18 cellular contexts compared by ENCODE assay signal in genomic region chr6:37919417-37920157, GRCh38.
A peak's percentile ranks its signal among the peaks of the same experiment; 100 is the strongest.
DNase-seq lines count a peak whose midpoint lies in the region; ATAC-seq and TF ChIP-seq lines count a peak whose summit lies in the region.
"Had no signal": no experiment of that assay in that cellular context is flagged by ENCODE, and none has a peak within 500 bp of the region (broad histone marks: within the 10 kb centered on the region; RNA-seq: fewer than 3 reads in every experiment).

No MANE protein-coding gene starts in this region.

- intact Hi-C loops in IMR-90 (cut with micrococcal nuclease): no loop called here

- 0 out of 2 replicates have a peak overlapping the region, but pooled peaks have one; percentile 73 for H3K23ac ChIP-seq in IMR-90 (ENCODE audit: low read depth, low read length)

- H3K9me3 Mint-ChIP-seq in chondrocyte (ENCODE audit: low read depth): no peaks in the 10 kb centered on the region

- H2AFZ ChIP-seq in IMR-90 (replicated peaks; ENCODE audit: low read length, poor library complexity): no peak overlapping the region
- no peak overlapping the region for H2AFZ ChIP-seq in hepatocyte

- no peaks in the 10 kb centered on the region for H3K9me3 ChIP-seq in IMR-90 (ENCODE audit: control insufficient read depth, insufficient read depth, low read length)
- H3K9me3 ChIP-seq in hepatocyte (ENCODE audit: low read depth): no peaks in the 10 kb centered on the region

- no peak overlapping the region for H3K4me3 Mint-ChIP-seq in chondrocyte (ENCODE audit: unreplicated experiment)
- H3K4me3 Mint-ChIP-seq: nephron had no signal

- peaks cover 20% of the 10 kb centered on the region for H3K9me1 ChIP-seq in IMR-90 (ENCODE audit: insufficient read depth, low read length)

- H3K4me2 ChIP-seq in IMR-90 (ENCODE audit: low read depth, low read length): peak overlapping the region; percentile 51; the same call in 1 of the 2 replicates
- H3K4me2 ChIP-seq in hepatocyte: no peak overlapping the region

- peaks cover 37% of the 10 kb centered on the region for H3K4me1 Mint-ChIP-seq in chondrocyte (ENCODE audit: low read depth)

- H3K79me2 ChIP-seq in hepatocyte: peaks cover 99% of the 10 kb centered on the region

- POLR2A ChIA-PET in IMR-90 (lab: Charles Lee; ENCODE audit: unreplicated experiment): interaction anchor here (0.8 kb wide), 1 partner anchor 101 kb away, joined by 3 read pairs; no protein-coding TSS in a partner anchor

- H3K27me3 Mint-ChIP-seq in chondrocyte (ENCODE audit: low read depth): no peaks in the 10 kb centered on the region

- no peak for TF ChIP-seq RAD21 in IMR-90 (IDR thresholded peaks at IDR 0.05; ENCODE audit: low read length)

- no TSS peak for BruUV-seq in IMR-90 (replicated peaks; lab: Mats Ljungman, UMichigan)

- peaks cover 9% of the 10 kb centered on the region for H3K4me1 ChIP-seq in IMR-90 (ENCODE audit: control insufficient read depth, insufficient read depth, low read length)
- no peaks in the 10 kb centered on the region for H3K4me1 ChIP-seq in hepatocyte (ENCODE audit: insufficient read depth)
- peaks cover 35% of the 10 kb centered on the region for H3K4me1 ChIP-seq in foreskin keratinocyte

- H3K14ac ChIP-seq in IMR-90 (replicated peaks; ENCODE audit: low read depth, low read length): peak overlapping the region; percentile 61

- no CpG with 5 or more reads among the region's 3 CpGs for WGBS in IMR-90 (ENCODE audit: extremely low coverage in 2 of 2, insufficient read length in 1 of 2), 2 experiments
- 90% methylated on average over 3 of the region's 3 CpGs for WGBS in hepatocyte (ENCODE audit: low lambda C conversion rate, missing lambda C conversion rate)

- CTCF ChIA-PET in IMR-90 (lab: Yijun Ruan, JAX): no interaction called here

- H3K27me3 ChIP-seq in IMR-90 (ENCODE audit: control insufficient read depth, insufficient read depth, low read length): no peaks in the 10 kb centered on the region
- no peaks in the 10 kb centered on the region for H3K27me3 ChIP-seq in hepatocyte
- H3K27me3 ChIP-seq in foreskin keratinocyte: no peaks in the 10 kb centered on the region
- no peaks in the 10 kb centered on the region for H3K27me3 ChIP-seq in H7 (ENCODE audit: control insufficient read depth, insufficient read depth, low read length)

- no peak overlapping the region for H4K91ac ChIP-seq in IMR-90 (ENCODE audit: insufficient read depth, low read depth, low read length)

- H2AK5ac ChIP-seq in IMR-90 (ENCODE audit: low read depth, low read length): 0 out of 2 replicates have a peak overlapping the region, but pooled peaks have one; percentile 40

- ATAC-seq in IMR-90 (ENCODE audit: low read depth) (peak; percentile 70), foreskin keratinocyte (no peak)

- peak overlapping the region; percentile 6; the same call in 1 of the 2 replicates for H3K9ac ChIP-seq in IMR-90 (ENCODE audit: low read depth, low read length)

- H2AK9ac ChIP-seq in IMR-90 (replicated peaks; ENCODE audit: low read depth, low read length, poor library complexity): no peak overlapping the region

- peak overlapping the region; percentile 79; the same call in 1 of the 2 replicates for H3K27ac ChIP-seq in IMR-90 (ENCODE audit: insufficient read depth, low read length)
- no peak overlapping the region for H3K27ac ChIP-seq in coronary artery
- no peak overlapping the region for H3K27ac ChIP-seq in hepatocyte
- no peak overlapping the region for H3K27ac ChIP-seq in foreskin keratinocyte

- TF ChIP-seq CTCF in IMR-90 (conservative IDR thresholded peaks at IDR 0.05; ENCODE audit: low read depth, low read length) (no peak), chondrocyte (IDR thresholded peaks at IDR 0.05) (no peak), coronary artery (IDR thresholded peaks at IDR 0.05) (no peak), hepatocyte (IDR thresholded peaks at IDR 0.05; ENCODE audit: poor library complexity) (no peak), foreskin keratinocyte (conservative IDR thresholded peaks at IDR 0.05) (no peak)

- peaks cover 84% of the 10 kb centered on the region for H4K20me1 ChIP-seq in IMR-90 (ENCODE audit: insufficient read depth, low read length)
- peaks cover 90% of the 10 kb centered on the region for H4K20me1 ChIP-seq in hepatocyte (ENCODE audit: insufficient read depth, poor library complexity, severe bottlenecking)

- H4K5ac ChIP-seq in IMR-90 (ENCODE audit: low read depth, low read length): peak overlapping the region; percentile 69; the same call in 1 of the 2 replicates

- peaks cover 27 to 79% of the 10 kb centered on the region in 2 experiments for H3K79me1 ChIP-seq in IMR-90 (ENCODE audit: low read depth in 1 of 2, low read length in 2 of 2)

- H3K9me2 ChIP-seq in hepatocyte (replicated peaks; ENCODE audit: insufficient read depth): no peaks in the 10 kb centered on the region

- H4K8ac ChIP-seq in IMR-90 (ENCODE audit: low read depth in 2 of 2, low read length in 2 of 2): no peak overlapping the region; a peak in 2 of 4 replicates

- peaks cover 2% of the 10 kb centered on the region; the same call in 1 of the 2 replicates for H3K36me3 ChIP-seq in IMR-90 (ENCODE audit: control insufficient read depth, insufficient read depth, low read length)
- H3K36me3 ChIP-seq in hepatocyte (replicated peaks; ENCODE audit: insufficient read depth, low read depth): no peaks in the 10 kb centered on the region
- H3K36me3 ChIP-seq in H7 (replicated peaks; ENCODE audit: control insufficient read depth, insufficient read depth, low read length): no peaks in the 10 kb centered on the region

- no peak overlapping the region for H2BK20ac ChIP-seq in IMR-90 (ENCODE audit: low read depth, low read length)

- no peak overlapping the region for H2BK120ac ChIP-seq in IMR-90 (ENCODE audit: low read depth, low read length)

- peak overlapping the region; percentile 95 for H2BK5ac ChIP-seq in IMR-90 (ENCODE audit: low read depth, low read length, poor library complexity, severe bottlenecking)

- dilution Hi-C loops in IMR-90 (cut with HindIII; ENCODE audit: low sequenced_read_pairs, unreplicated experiment): no loop called here

- H2BK15ac ChIP-seq in IMR-90 (ENCODE audit: low read depth, low read length): peak overlapping the region; percentile 3; the same call in 1 of the 3 replicates

- peak overlapping the region; percentile 62 for H3K27ac Mint-ChIP-seq in chondrocyte (ENCODE audit: unreplicated experiment)
- H3K27ac Mint-ChIP-seq: nephron had no signal

- H3K4me3 ChIP-seq in IMR-90 (ENCODE audit: insufficient read depth, low read depth, low read length) (no peak overlapping the region), coronary artery (no peak overlapping the region), hepatocyte (no peak overlapping the region), H7 (ENCODE audit: insufficient read depth, low read depth, low read length) (no peak overlapping the region)

- TF ChIP-seq POLR2A in IMR-90 (IDR thresholded peaks at IDR 0.05; ENCODE audit: low read depth, low read length): no peak

- H3K18ac ChIP-seq in IMR-90 (ENCODE audit: low read depth, low read length): peak overlapping the region; percentile 81; the same call in 1 of the 2 replicates

- peak overlapping the region; percentile 38; the same call in 1 of the 2 replicates for H3K56ac ChIP-seq in IMR-90 (ENCODE audit: extremely low read depth, insufficient read depth, low read length)

- in situ Hi-C loops in IMR-90 (cut with MboI; ENCODE audit: low sequenced_read_pairs): no loop called here

- peaks cover 6% of the 10 kb centered on the region for H3K36me3 Mint-ChIP-seq in chondrocyte (ENCODE audit: low read depth)

- DNase-seq in AG20443 (ENCODE audit: low spot score) (peak; percentile 51), IMR-90 (peak; percentile 92), chondrocyte (ENCODE audit: low spot score) (no peak), myocyte (ENCODE audit: low read depth) (peak; percentile 49), coronary artery (ENCODE audit: low spot score) (no peak), hepatocyte (ENCODE audit: low spot score) (no peak), foreskin keratinocyte (no peak), H7 (no peak)
- DNase-seq: ACHN; activated gamma-delta T cell treated with Interleukin-2 at 50 U/mL for 16 hours; amygdala; effector memory CD4-positive, alpha-beta T cell; hypothalamus; NCI-H526; small intestine; stimulated activated CD4-positive, alpha-beta T cell treated with anti-CD3 and anti-CD28 coated beads, Interleukin-4, amount 100 ng/mL, for 1 hour; SW 1271 had no signal

- peak overlapping the region; percentile 62; the same call in 1 of the 2 replicates for H3K4ac ChIP-seq in IMR-90 (ENCODE audit: low read depth, low read length)

TF ChIP-seq in IMR-90, 13 proteins besides CTCF, POLR2A, EP300 and RAD21:
- TF ChIP-seq BHLHE40 (IDR thresholded peaks at IDR 0.05; ENCODE audit: low read depth, low read length) (no peak), CHD1 (IDR thresholded peaks at IDR 0.05; ENCODE audit: low read depth, low read length) (no peak), MAFK (IDR thresholded peaks at IDR 0.05; ENCODE audit: low read depth, low read length) (no peak), USF2 (IDR thresholded peaks at IDR 0.05; ENCODE audit: low read depth, low read length) (no peak), CEBPB (IDR thresholded peaks at IDR 0.05; ENCODE audit: low read depth, low read length) (peak; percentile 63; the same call in 1 of the 2 replicates), MXI1 (IDR thresholded peaks at IDR 0.05; ENCODE audit: borderline replicate concordance, low read depth, low read length) (no peak), MAZ (IDR thresholded peaks at IDR 0.05; ENCODE audit: borderline replicate concordance, low read depth, low read length) (no peak)

Comparison
In these comparisons a context has a peak if more than half of its experiments do, and no peak if none do; other contexts are left out.
1. DNase-seq: peak in AG20443 (single experiment), IMR-90 (single experiment) and myocyte (single experiment); none in chondrocyte (single experiment), coronary artery (single experiment), hepatocyte (single experiment), foreskin keratinocyte (0 of 2) and H7 (single experiment).